Comparison of ENCODE assay signal across 1 cellular context in genomic region chr1:151254217-151255213, GRCh38.
TF ChIP-seq lines count a peak whose summit lies in the region.

PSMD4 (plus strand) TSS chr1:151254734; CDS start chr1:151254783, 49 bp downstream.

TF ChIP-seq in K562, 482 proteins besides CTCF, POLR2A, EP300 and RAD21 (continued from another document):
- TF ChIP-seq RFX5 (IDR thresholded peaks at IDR 0.05; ENCODE audit: low read depth, low read length) (no peak), KLF16 (IDR thresholded peaks at IDR 0.05) (no peak), FOS (IDR thresholded peaks at IDR 0.05; ENCODE audit: extremely low read depth, insufficient read length) (peak; percentile 92), ZNF398 (CRISPR knock-in tag; IDR thresholded peaks at IDR 0.05) (no peak), SMARCA5 (IDR thresholded peaks at IDR 0.05) (no peak), RB1 (IDR thresholded peaks at IDR 0.05; ENCODE audit: low read depth) (0 out of 2 replicates have a peak, but pooled peaks have one; percentile 34), POU5F1 (IDR thresholded peaks at IDR 0.05; ENCODE audit: borderline replicate concordance, low read depth, low read length, partially characterized antibody) (no peak), CHCHD3 (CRISPR knock-in tag; IDR thresholded peaks at IDR 0.05) (no peak), POLR3A (IDR thresholded peaks at IDR 0.05; ENCODE audit: borderline replicate concordance, extremely low read depth, insufficient read depth, insufficient read length) (no peak), SMARCE1 (IDR thresholded peaks at IDR 0.05) (0 out of 2 replicates have a peak, but pooled peaks have one; percentile 52), NRF1 (conservative IDR thresholded peaks at IDR 0.05 in 1 of 2, IDR thresholded peaks at IDR 0.05 in 1 of 2) (0 out of 4 replicates have a peak, but pooled peaks of 1 of the 2 experiments have one; percentile 8), VEZF1 (CRISPR knock-in tag; IDR thresholded peaks at IDR 0.05) (peak; percentile 90), BRD9 (IDR thresholded peaks at IDR 0.05; ENCODE audit: low read depth, partially characterized antibody) (peak; percentile 43)
- TF ChIP-seq, protein P1, sequence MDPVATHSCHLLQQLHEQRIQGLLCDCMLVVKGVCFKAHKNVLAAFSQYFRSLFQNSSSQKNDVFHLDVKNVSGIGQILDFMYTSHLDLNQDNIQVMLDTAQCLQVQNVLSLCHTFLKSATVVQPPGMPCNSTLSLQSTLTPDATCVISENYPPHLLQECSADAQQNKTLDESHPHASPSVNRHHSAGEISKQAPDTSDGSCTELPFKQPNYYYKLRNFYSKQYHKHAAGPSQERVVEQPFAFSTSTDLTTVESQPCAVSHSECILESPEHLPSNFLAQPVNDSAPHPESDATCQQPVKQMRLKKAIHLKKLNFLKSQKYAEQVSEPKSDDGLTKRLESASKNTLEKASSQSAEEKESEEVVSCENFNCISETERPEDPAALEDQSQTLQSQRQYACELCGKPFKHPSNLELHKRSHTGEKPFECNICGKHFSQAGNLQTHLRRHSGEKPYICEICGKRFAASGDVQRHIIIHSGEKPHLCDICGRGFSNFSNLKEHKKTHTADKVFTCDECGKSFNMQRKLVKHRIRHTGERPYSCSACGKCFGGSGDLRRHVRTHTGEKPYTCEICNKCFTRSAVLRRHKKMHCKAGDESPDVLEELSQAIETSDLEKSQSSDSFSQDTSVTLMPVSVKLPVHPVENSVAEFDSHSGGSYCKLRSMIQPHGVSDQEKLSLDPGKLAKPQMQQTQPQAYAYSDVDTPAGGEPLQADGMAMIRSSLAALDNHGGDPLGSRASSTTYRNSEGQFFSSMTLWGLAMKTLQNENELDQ (CRISPR knock-in tag; IDR thresholded peaks at IDR 0.05; ENCODE audit: borderline replicate concordance) = no peak
- TF ChIP-seq, protein P2, sequence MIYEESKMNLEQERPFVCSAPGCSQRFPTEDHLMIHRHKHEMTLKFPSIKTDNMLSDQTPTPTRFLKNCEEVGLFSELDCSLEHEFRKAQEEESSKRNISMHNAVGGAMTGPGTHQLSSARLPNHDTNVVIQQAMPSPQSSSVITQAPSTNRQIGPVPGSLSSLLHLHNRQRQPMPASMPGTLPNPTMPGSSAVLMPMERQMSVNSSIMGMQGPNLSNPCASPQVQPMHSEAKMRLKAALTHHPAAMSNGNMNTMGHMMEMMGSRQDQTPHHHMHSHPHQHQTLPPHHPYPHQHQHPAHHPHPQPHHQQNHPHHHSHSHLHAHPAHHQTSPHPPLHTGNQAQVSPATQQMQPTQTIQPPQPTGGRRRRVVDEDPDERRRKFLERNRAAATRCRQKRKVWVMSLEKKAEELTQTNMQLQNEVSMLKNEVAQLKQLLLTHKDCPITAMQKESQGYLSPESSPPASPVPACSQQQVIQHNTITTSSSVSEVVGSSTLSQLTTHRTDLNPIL (CRISPR knock-in tag; IDR thresholded peaks at IDR 0.05) = no peak
- TF ChIP-seq, protein P3, sequence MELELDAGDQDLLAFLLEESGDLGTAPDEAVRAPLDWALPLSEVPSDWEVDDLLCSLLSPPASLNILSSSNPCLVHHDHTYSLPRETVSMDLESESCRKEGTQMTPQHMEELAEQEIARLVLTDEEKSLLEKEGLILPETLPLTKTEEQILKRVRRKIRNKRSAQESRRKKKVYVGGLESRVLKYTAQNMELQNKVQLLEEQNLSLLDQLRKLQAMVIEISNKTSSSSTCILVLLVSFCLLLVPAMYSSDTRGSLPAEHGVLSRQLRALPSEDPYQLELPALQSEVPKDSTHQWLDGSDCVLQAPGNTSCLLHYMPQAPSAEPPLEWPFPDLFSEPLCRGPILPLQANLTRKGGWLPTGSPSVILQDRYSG (tag; conservative IDR thresholded peaks at IDR 0.05; ENCODE audit: low read depth) = 0 out of 2 replicates have a peak, but pooled peaks have one; percentile 27
